Comparison of ENCODE assay signal across 17 cellular contexts in genomic region chr16:20916289-20916688, GRCh38.
"Had no signal": no experiment of that assay in that cellular context is flagged by ENCODE, and none has a peak within 500 bp of the region (broad histone marks: within the 10 kb centered on the region; RNA-seq: fewer than 3 reads in every experiment).

No MANE protein-coding gene starts in this region.

- H3K9me3 ChIP-seq: sigmoid colon, spleen, testis, upper lobe of left lung had no signal

- H3K4me3 ChIP-seq: hepatocyte, sigmoid colon, spleen, testis, upper lobe of left lung had no signal

- H3K9me3 Mint-ChIP-seq: activated naive CD4-positive, alpha-beta T cell treated with anti-CD3 and anti-CD28 coated beads, Interleukin-2, amount 50 U/mL, for 24 hours; nephron; stimulated activated naive CD8-positive, alpha-beta T cell treated with anti-CD3 and anti-CD28 coated beads, Interleukin-15, amount 100 ng/mL, for 72 hours had no signal

- H3K4me2 ChIP-seq: hepatocyte had no signal

- DNase-seq: activated CD4-positive, alpha-beta T cell treated with anti-CD3 and anti-CD28 coated beads for 1 hour; activated CD4-positive, alpha-beta T cell treated with anti-CD3 and anti-CD28 coated beads, Interleukin-2, amount 50 U/mL, for 4 hours; activated CD8-positive, alpha-beta memory T cell treated with anti-CD3 and anti-CD28 coated beads, Interleukin-2, amount 10 ng/mL, durations not matched to agents 7 days and 5 days; activated effector memory CD4-positive, alpha-beta T cell treated with Interleukin-2 at 50 U/mL for 16 hours; activated T-cell treated with anti-CD3 and anti-CD28 coated beads, Interleukin-2, amount 50 U/mL, for 1 hour; islet precursor cell; mesenchymal stem cell; sigmoid colon; spleen; stimulated activated naive CD8-positive, alpha-beta T cell treated with anti-CD3 and anti-CD28 coated beads, Interleukin-15, amount 100 ng/mL, for 72 hours; testis; upper lobe of left lung had no signal

- ATAC-seq: activated CD8-positive, alpha-beta memory T cell treated with anti-CD3 and anti-CD28 coated beads, Interleukin-2, amount 10 ng/mL, durations not matched to agents 7 days and 5 days; left lobe of liver; stimulated activated naive CD8-positive, alpha-beta T cell treated with anti-CD3 and anti-CD28 coated beads, Interleukin-15, amount 100 ng/mL, for 72 hours had no signal

- H2AFZ ChIP-seq: hepatocyte had no signal

- FAIRE-seq: endometrium had no signal

- H3K27ac ChIP-seq: hepatocyte, sigmoid colon, spleen, testis, upper lobe of left lung had no signal

- H3K36me3 ChIP-seq: sigmoid colon had no signal

- H3K27ac Mint-ChIP-seq: activated naive CD4-positive, alpha-beta T cell treated with anti-CD3 and anti-CD28 coated beads, Interleukin-2, amount 50 U/mL, for 24 hours; stimulated activated naive CD8-positive, alpha-beta T cell treated with anti-CD3 and anti-CD28 coated beads, Interleukin-15, amount 100 ng/mL, for 72 hours had no signal

- H3K27me3 Mint-ChIP-seq: activated CD8-positive, alpha-beta memory T cell treated with anti-CD3 and anti-CD28 coated beads, Interleukin-2, amount 10 ng/mL, durations not matched to agents 7 days and 5 days; activated naive CD4-positive, alpha-beta T cell treated with anti-CD3 and anti-CD28 coated beads, Interleukin-2, amount 50 U/mL, for 24 hours; stimulated activated naive CD8-positive, alpha-beta T cell treated with anti-CD3 and anti-CD28 coated beads, Interleukin-15, amount 100 ng/mL, for 72 hours had no signal

- H3K4me3 Mint-ChIP-seq: activated CD8-positive, alpha-beta memory T cell treated with anti-CD3 and anti-CD28 coated beads, Interleukin-2, amount 10 ng/mL, durations not matched to agents 7 days and 5 days; activated naive CD4-positive, alpha-beta T cell treated with anti-CD3 and anti-CD28 coated beads, Interleukin-2, amount 50 U/mL, for 24 hours; nephron; stimulated activated naive CD8-positive, alpha-beta T cell treated with anti-CD3 and anti-CD28 coated beads, Interleukin-15, amount 100 ng/mL, for 72 hours had no signal

- H3K27me3 ChIP-seq: hepatocyte, sigmoid colon, spleen, testis, upper lobe of left lung had no signal
